Comparison of ENCODE assay signal across 23 cellular contexts in genomic region chr11:94694309-94695060, GRCh38.
A peak's percentile ranks its signal among the peaks of the same experiment; 100 is the strongest.
DNase-seq lines count a peak whose midpoint lies in the region; ATAC-seq, FAIRE-seq and TF ChIP-seq lines count a peak whose summit lies in the region.
"Had no signal": no experiment of that assay in that cellular context is flagged by ENCODE, and none has a peak within 500 bp of the region (broad histone marks: within the 10 kb centered on the region; RNA-seq: fewer than 3 reads in every experiment).

No MANE protein-coding gene starts in this region.

- H3K27ac ChIP-seq in RWPE1 (peak overlapping the region; percentile 34), foreskin keratinocyte (no peak overlapping the region), gastrocnemius medialis (peak overlapping the region; percentile 81 to 86 (median 82)), kidney (ENCODE audit: low read depth in 2 of 2, low read length in 2 of 2) (no peak overlapping the region)
- H3K27ac ChIP-seq: prostate gland, thoracic aorta, uterus had no signal

- H3K27me3 ChIP-seq in foreskin keratinocyte = no peaks in the 10 kb centered on the region
- H3K27me3 ChIP-seq in gastrocnemius medialis = no peaks in the 10 kb centered on the region
- H3K27me3 ChIP-seq: uterus had no signal

- in situ Hi-C loops in gastrocnemius medialis (cut with MboI; ENCODE audit: low sequenced_read_pairs in 4 of 4) = no loop called here

- FAIRE-seq in kidney (lab: Jason Lieb, UNC) = no peak
- FAIRE-seq: astrocyte, GM12878 had no signal

- no peaks in the 10 kb centered on the region for H3K9me3 ChIP-seq in gastrocnemius medialis
- H3K9me3 ChIP-seq in kidney (ENCODE audit: control insufficient read depth in 1 of 2, low read length in 2 of 2) = no peaks in the 10 kb centered on the region
- H3K9me3 ChIP-seq: prostate gland, thoracic aorta, uterus had no signal

- CTCF ChIA-PET in RWPE1 (lab: Yijun Ruan, JAX) = interaction anchor here (0.9 kb wide), 1 partner anchor 74 kb away, joined by 4 read pairs; no protein-coding TSS in a partner anchor

- no peak for TF ChIP-seq POLR2A in gastrocnemius medialis (IDR thresholded peaks at IDR 0.05)

- H3K4me3 ChIP-seq in gastrocnemius medialis (no peak overlapping the region), kidney (ENCODE audit: low read length in 2 of 2) (no peak overlapping the region)
- H3K4me3 ChIP-seq: GM12878, prostate gland, thoracic aorta, uterus had no signal

- intact Hi-C loops in gastrocnemius medialis (cut with DNase I; ENCODE audit: low total_unique reads) (loop anchor here (2.0 kb wide), 1 partner anchor 20 kb away; no protein-coding TSS in a partner anchor), kidney (cut with DNase I) (no loop called here)

- peak; percentile 89 for ATAC-seq in foreskin keratinocyte
- peak; percentile 98 to 100 for ATAC-seq in gastrocnemius medialis
- no peak for ATAC-seq in GM18519 (IDR thresholded peaks at IDR 0.05; ENCODE audit: low FRiP score, unreplicated experiment)
- ATAC-seq in GM21447 (IDR thresholded peaks at IDR 0.05; ENCODE audit: unreplicated experiment) = no peak
- ATAC-seq: GM12878, SK-N-SH treated with all-trans-retinoic acid at 6 μM for 48 hours had no signal

- no peak for TF ChIP-seq CTCF in RWPE1 (conservative IDR thresholded peaks at IDR 0.05; ENCODE audit: low read depth)
- no peak for TF ChIP-seq CTCF in foreskin keratinocyte (conservative IDR thresholded peaks at IDR 0.05)
- no peak for TF ChIP-seq CTCF in gastrocnemius medialis (IDR thresholded peaks at IDR 0.05 in 4 of 5, conservative IDR thresholded peaks at IDR 0.05 in 1 of 5)
- no peak for TF ChIP-seq CTCF in kidney (IDR thresholded peaks at IDR 0.05; ENCODE audit: borderline replicate concordance, extremely low read depth, insufficient read depth)

- H3K36me3 ChIP-seq in gastrocnemius medialis (no peaks in the 10 kb centered on the region), kidney (ENCODE audit: control insufficient read depth in 1 of 2, insufficient read depth in 2 of 2, low read length in 2 of 2) (no peaks in the 10 kb centered on the region)
- H3K36me3 ChIP-seq: prostate gland, thoracic aorta, uterus had no signal

- POLR2A ChIA-PET in RWPE1 (lab: Yijun Ruan, JAX; ENCODE audit: low non-redundant PET) = no interaction called here

- H3K4me1 ChIP-seq in foreskin keratinocyte (peaks cover 20% of the 10 kb centered on the region), gastrocnemius medialis (peaks cover 7% of the 10 kb centered on the region in 2 donors), kidney (ENCODE audit: control insufficient read depth in 1 of 2, insufficient read depth in 1 of 2, low read depth in 1 of 2, low read length in 2 of 2) (no peaks in the 10 kb centered on the region)
- H3K4me1 ChIP-seq: prostate gland, uterus had no signal

- no peak overlapping the region for H3K9ac ChIP-seq in kidney (ENCODE audit: low read length in 2 of 2)

- DNase-seq in NCI-H526 (lab: John Stamatoyannopoulos, UW) (peak; percentile 17 to 29), NCI-H526 treated with DMSO at 0.1 percent for 48 hours (lab: John Stamatoyannopoulos, UW) (no peak), RWPE1 (ENCODE audit: low spot score) (no peak), foreskin keratinocyte (peak; percentile 89 to 91), gastrocnemius medialis (peak; percentile 82 to 88), kidney (no peak)
- DNase-seq: 8988T; activated CD4-positive, alpha-beta T cell treated with anti-CD3 and anti-CD28 coated beads for 48 hours; activated CD8-positive, alpha-beta memory T cell treated with anti-CD3 and anti-CD28 coated beads for 24 hours; activated gamma-delta T cell; GOT3; Kasumi-1; mesendoderm; NCI-H1694; nucleus accumbens; uterus had no signal

Comparison
In these comparisons a context has a peak if more than half of its experiments do, and no peak if none do; other contexts are left out.
1. DNase-seq: peak in NCI-H526 (2 of 2), foreskin keratinocyte (2 of 2) and gastrocnemius medialis (2 of 2); none in NCI-H526 treated with DMSO at 0.1 percent for 48 hours (single experiment), RWPE1 (single experiment) and kidney (single experiment).
2. H3K27ac ChIP-seq: peak in RWPE1 (single experiment) and gastrocnemius medialis (4 of 4); none in foreskin keratinocyte (single experiment) and kidney (0 of 2).
3. ATAC-seq: peak in foreskin keratinocyte (single experiment) and gastrocnemius medialis (2 of 2); none in GM18519 (single experiment) and GM21447 (single experiment).